Comparison of ENCODE assay signal across 8 cellular contexts in the genomic region with DNA sequence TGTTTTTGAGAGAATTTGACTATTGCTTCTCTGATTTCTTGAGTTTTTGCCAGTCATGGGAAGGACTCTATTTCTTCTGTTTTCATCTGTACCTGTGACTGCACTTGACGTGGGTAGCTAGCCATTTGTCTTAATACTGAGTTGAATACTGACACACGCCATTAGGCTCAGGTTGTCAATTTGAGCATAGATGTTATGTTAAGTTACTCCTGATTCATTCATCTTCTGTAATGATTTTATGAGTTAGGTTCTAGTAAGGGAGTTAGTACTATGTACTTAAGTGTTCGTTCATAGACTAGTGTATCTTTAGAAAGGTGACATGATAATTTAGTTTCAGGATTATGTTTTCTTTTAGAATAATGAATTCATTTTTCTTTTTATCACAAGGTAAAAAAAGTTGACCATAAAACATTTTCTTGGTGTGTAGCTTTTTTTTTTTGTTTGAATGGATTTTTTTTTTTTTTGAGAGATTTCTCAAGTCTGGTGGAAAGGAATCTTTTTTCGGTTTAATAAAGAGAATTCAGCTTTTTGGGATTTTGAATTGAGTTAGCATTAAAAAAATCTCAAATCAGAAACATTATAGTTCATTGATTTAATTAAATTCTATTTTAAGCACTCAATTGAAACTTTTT. TPM values are rescaled to one million over a fixed set of nuclear protein-coding genes. Genes with fewer than 3 reads are reported as not detected.
DNase-seq lines count a peak whose midpoint lies in the region; ATAC-seq and TF ChIP-seq lines count a peak whose summit lies in the region.

No MANE protein-coding gene starts in this region.

- H3K4me2 ChIP-seq in GM23248 (ENCODE audit: unreplicated experiment), result peak overlapping the region; percentile 75
- peak overlapping the region; percentile 97 for H3K4me2 ChIP-seq in OCI-LY3 (ENCODE audit: low read length)
- H3K4me2 ChIP-seq in parathyroid adenoma (ENCODE audit: low read length), result peak overlapping the region; percentile 67

- H3K4me3 Mint-ChIP-seq in endothelial cell (ENCODE audit: unreplicated experiment), result peak overlapping the region; percentile 99

- peaks cover 20% of the 10 kb centered on the region for H3K27me3 Mint-ChIP-seq in endothelial cell (ENCODE audit: unreplicated experiment)

- WGBS in GM23248 (ENCODE audit: low coverage in 1 of 2, low lambda C conversion rate in 2 of 2, missing lambda C conversion rate in 2 of 2), 2 experiments, result 87 to 89% methylated on average over 4 of the region's 4 CpGs

- H3K4me1 ChIP-seq in GM23248 (ENCODE audit: insufficient read depth) (0 out of 2 replicates have a peak, but pooled peaks cover 7% of the 10 kb centered on the region), OCI-LY3 (ENCODE audit: low read length) (peaks cover 44% of the 10 kb centered on the region), parathyroid adenoma (peaks cover 6% of the 10 kb centered on the region)

- DNase-seq in GM23248 (no peak), endothelial cell (ENCODE audit: low spot score) (no peak), islet precursor cell (no peak)
- no peak for DNase-seq in activated CD4-positive, alpha-beta T cell treated with anti-CD3 and anti-CD28 coated beads for 1 hour

- ATAC-seq in GM19467 (IDR thresholded peaks at IDR 0.05; ENCODE audit: unreplicated experiment) (no peak), HG03460 (IDR thresholded peaks at IDR 0.05; ENCODE audit: unreplicated experiment) (no peak)

- H3K36me3 ChIP-seq in GM23248 (ENCODE audit: low read depth) (no peaks in the 10 kb centered on the region), OCI-LY3 (replicated peaks; ENCODE audit: low read depth, low read length) (peaks cover 6% of the 10 kb centered on the region), parathyroid adenoma (ENCODE audit: control insufficient read depth, insufficient read depth, low read length) (no peaks in the 10 kb centered on the region)

- no peak overlapping the region for H2AFZ ChIP-seq in GM23248
- no peak overlapping the region for H2AFZ ChIP-seq in OCI-LY3 (ENCODE audit: low read depth, low read length)
- H2AFZ ChIP-seq in parathyroid adenoma, result peak overlapping the region; percentile 81

- no peaks in the 10 kb centered on the region for H3K9me2 ChIP-seq in GM23248 (ENCODE audit: insufficient read depth)

- peak overlapping the region; percentile 96 for H3K27ac Mint-ChIP-seq in endothelial cell (ENCODE audit: unreplicated experiment)

- peaks cover 37% of the 10 kb centered on the region for H3K4me1 Mint-ChIP-seq in endothelial cell (ENCODE audit: unreplicated experiment)

- no peak overlapping the region for H3K27ac ChIP-seq in GM23248
- peak overlapping the region; percentile 99 for H3K27ac ChIP-seq in OCI-LY3 (ENCODE audit: low read length)
- no peak overlapping the region for H3K27ac ChIP-seq in parathyroid adenoma

- peak overlapping the region; percentile 77; the same call in 1 of the 2 replicates for H3K9ac ChIP-seq in GM23248
- peak overlapping the region; percentile 88 for H3K9ac ChIP-seq in OCI-LY3 (ENCODE audit: low read length)
- H3K9ac ChIP-seq in parathyroid adenoma, result no peak overlapping the region

- H4K20me1 ChIP-seq in GM23248 (ENCODE audit: insufficient read depth) (peaks cover 13% of the 10 kb centered on the region), OCI-LY3 (ENCODE audit: insufficient read depth, low read length) (0 out of 2 replicates have a peak, but pooled peaks cover 6% of the 10 kb centered on the region)

- peaks cover 56% of the 10 kb centered on the region for H3K79me2 ChIP-seq in GM23248 (ENCODE audit: insufficient read depth)
- H3K79me2 ChIP-seq in OCI-LY3 (ENCODE audit: low read length), result peaks cover 70% of the 10 kb centered on the region
- peaks cover 19% of the 10 kb centered on the region for H3K79me2 ChIP-seq in parathyroid adenoma

- H3F3A ChIP-seq in GM23248 (ENCODE audit: insufficient read depth), result peaks cover 23% of the 10 kb centered on the region

- H3K27me3 ChIP-seq in GM23248 (replicated peaks; ENCODE audit: insufficient read depth), result no peaks in the 10 kb centered on the region
- H3K27me3 ChIP-seq in OCI-LY3 (ENCODE audit: low read depth, low read length), result peaks cover 14% of the 10 kb centered on the region; the same call in 1 of the 2 replicates
- H3K27me3 ChIP-seq in parathyroid adenoma (ENCODE audit: control insufficient read depth, insufficient read depth, low read length), result no peaks in the 10 kb centered on the region

- H3K9me3 ChIP-seq in GM23248 (ENCODE audit: low read depth) (no peaks in the 10 kb centered on the region), OCI-LY3 (ENCODE audit: insufficient read depth, low read length) (no peaks in the 10 kb centered on the region), parathyroid adenoma (ENCODE audit: control insufficient read depth, low read length) (no peaks in the 10 kb centered on the region)

- in situ Hi-C loops in GM23248 (cut with MboI), result no loop called here

- H3K36me3 Mint-ChIP-seq in endothelial cell (ENCODE audit: low read depth, unreplicated experiment), result peaks cover 8% of the 10 kb centered on the region

- H3K4me3 ChIP-seq in GM23248 (peak overlapping the region; percentile 77), OCI-LY3 (ENCODE audit: low read length) (peak overlapping the region; percentile 82), parathyroid adenoma (ENCODE audit: low read depth, low read length) (peak overlapping the region; percentile 57)

- TF ChIP-seq CTCF in OCI-LY3 (IDR thresholded peaks at IDR 0.05; ENCODE audit: low read depth, low read length) (no peak), endothelial cell (IDR thresholded peaks at IDR 0.05; ENCODE audit: unreplicated experiment) (no peak), parathyroid adenoma (IDR thresholded peaks at IDR 0.05) (no peak)

- H3K9me3 Mint-ChIP-seq in endothelial cell (ENCODE audit: unreplicated experiment), result no peaks in the 10 kb centered on the region

RNA-seq across cellular contexts. Expression of a gene that starts 1.7 kb away (rescaled TPM):
- total RNA-seq in GM23248 (2014; rRNA removed; shearing (Covaris generic)), result 13.8 and 26.2 TPM in 2 replicates
- polyA plus RNA-seq in GM23248 (2016; fragmentation: Nextera tagmentation; extraction: Ambion mirVana), result 4.5 and 5.4 TPM in 2 replicates
- total RNA-seq in endothelial cell (ENCODE audit: unreplicated experiment), result 306 TPM

Comparison
In these comparisons a context has a peak if more than half of its experiments do, and no peak if none do; other contexts are left out.
1. RNA of a gene that starts 1.7 kb away (total RNA-seq): 306 TPM in endothelial cell (single experiment); 13.8 to 26.2 TPM in GM23248; every median in the first group is over 10 times any median in the second.
2. Peak in every context shown above with its lines, with median percentiles within 50 percentile points of each other: H3K4me2 ChIP-seq and H3K4me3 ChIP-seq.